8 cellular contexts compared by ENCODE assay signal in the genomic region with DNA sequence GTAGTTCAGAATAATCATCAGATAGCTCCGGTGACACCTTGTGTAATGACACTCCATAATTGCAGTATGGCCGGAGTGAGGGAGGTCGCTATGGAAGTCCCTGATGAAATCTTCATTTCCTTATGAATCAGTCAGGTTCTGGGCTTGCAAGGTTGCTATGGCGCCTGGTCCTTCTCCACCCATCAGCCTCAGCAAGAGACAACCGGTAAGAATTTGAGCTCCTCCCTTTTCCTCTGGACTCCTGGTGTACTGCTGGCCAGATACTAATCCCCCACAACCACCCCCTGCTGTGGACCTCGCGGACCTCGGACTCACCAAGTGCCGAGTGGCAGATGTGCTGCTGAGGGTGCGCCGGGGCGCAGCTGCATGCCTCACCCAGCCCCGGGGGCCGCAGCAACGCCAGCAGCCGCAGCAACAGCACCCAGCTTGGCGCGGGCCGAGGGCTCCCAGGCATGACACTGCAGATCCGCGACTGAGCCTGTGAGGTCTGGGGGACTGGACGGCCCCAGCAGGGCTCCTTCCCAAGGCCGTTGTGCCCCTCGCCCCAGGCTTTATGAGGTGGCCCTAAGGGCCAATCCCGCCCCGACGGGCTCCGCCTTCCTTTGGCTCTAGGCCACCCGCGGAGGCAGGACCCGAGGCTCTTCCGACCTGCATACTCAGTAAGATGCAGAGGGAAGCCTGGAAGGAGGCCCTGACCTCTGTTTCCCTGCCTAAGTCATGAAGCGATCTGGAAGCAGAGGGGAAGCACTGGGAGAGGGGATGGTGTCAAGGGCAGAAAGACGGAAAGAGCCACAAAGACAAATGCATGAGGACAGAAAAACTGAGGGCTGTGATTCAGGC. TPM values are rescaled to one million over a fixed set of nuclear protein-coding genes. Genes with fewer than 3 reads are reported as not detected.
A peak's percentile ranks its signal among the peaks of the same experiment; 100 is the strongest.
DNase-seq lines count a peak whose midpoint lies in the region; ATAC-seq, FAIRE-seq and TF ChIP-seq lines count a peak whose summit lies in the region.

A gene (minus strand): TSS at position 526 of the 840 bp plus-strand sequence. CDS start 72 bp downstream, at position 454.

- TF ChIP-seq CTCF in HFF-Myc (IDR thresholded peaks at IDR 0.05; ENCODE audit: low read depth, low read length, missing control alignments) = no peak
- TF ChIP-seq CTCF in astrocyte of the cerebellum (IDR thresholded peaks at IDR 0.05; ENCODE audit: low read depth, low read length, missing control alignments) = no peak

- H3K36me3 ChIP-seq in iPS-20b (ENCODE audit: insufficient read depth, low read depth, low read length) = 0 out of 2 replicates have a peak, but pooled peaks cover 13% of the 10 kb centered on the region
- H3K36me3 ChIP-seq in small intestine (ENCODE audit: control insufficient read depth in 2 of 2, insufficient read depth in 2 of 2, low read length in 2 of 2) = no peaks in the 10 kb centered on the region

- H3K9me3 ChIP-seq in iPS-20b (ENCODE audit: insufficient read depth, low read depth, low read length) = no peaks in the 10 kb centered on the region
- H3K9me3 ChIP-seq in small intestine (ENCODE audit: control insufficient read depth, low read depth) = no peaks in the 10 kb centered on the region

- H3K27ac ChIP-seq in iPS-20b (ENCODE audit: low read length) (peak within 1 kb of the TSS; percentile 40), small intestine (ENCODE audit: low read depth in 1 of 2, low read length in 1 of 2) (peak within 1 kb of the TSS; percentile 14 to 68)

- WGBS in small intestine, 3 donors = 6 to 15% (median 12%) methylated on average over 34 of the region's 34 CpGs

- in situ Hi-C loops in astrocyte of the cerebellum (cut with HindIII; ENCODE audit: low sequenced_read_pairs) = no loop called here

- peaks cover 25% of the 10 kb centered on the region for H3K4me1 ChIP-seq in iPS-20b (ENCODE audit: insufficient read depth, low read length)
- H3K4me1 ChIP-seq in small intestine (ENCODE audit: control insufficient read depth in 2 of 2, insufficient read depth in 1 of 2, low read depth in 1 of 2, low read length in 1 of 2) = peaks cover 0 to 2% of the 10 kb centered on the region in 2 donors

- H3K27me3 ChIP-seq in iPS-20b (ENCODE audit: insufficient read depth, low read length) = no peaks in the 10 kb centered on the region; the same call in 1 of the 2 replicates
- H3K27me3 ChIP-seq in small intestine (ENCODE audit: control insufficient read depth in 2 of 2, insufficient read depth in 2 of 2, low read length in 2 of 2) = no peaks in the 10 kb centered on the region

- DNase-seq in HFF-Myc (ENCODE audit: extremely low read depth, low read depth) (no peak), astrocyte of the cerebellum (ENCODE audit: low read depth) (no peak), small intestine (peak; percentile 68), activated gamma-delta T cell treated with Interleukin-2 at 50 U/mL for 16 hours (no peak), foreskin melanocyte (no peak)
- DNase-seq in NK-92 treated with Interleukin-12 subunit alpha and Interleukin-12 subunit beta, amount 100 ng/mL, for 24 hours (lab: John Stamatoyannopoulos, UW) = no peak

- ATAC-seq in HG03135 (IDR thresholded peaks at IDR 0.05; ENCODE audit: unreplicated experiment) = no peak

- H3K9ac ChIP-seq in iPS-20b (ENCODE audit: low read depth, low read length) = peak within 1 kb of the TSS; percentile 49; the same call in 1 of the 2 replicates

- no peak for FAIRE-seq in small intestine (lab: Jason Lieb, UNC)

- peak within 1 kb of the TSS; percentile 31 for H3K4me3 ChIP-seq in HFF-Myc (replicated peaks; ENCODE audit: low read depth, low read length)
- peak within 1 kb of the TSS; percentile 27 for H3K4me3 ChIP-seq in astrocyte of the cerebellum (ENCODE audit: low read depth, low read length)
- H3K4me3 ChIP-seq in iPS-20b (ENCODE audit: low read length) = peak within 1 kb of the TSS; percentile 55
- peak within 1 kb of the TSS in 1 of 2 donors; percentile 41 for H3K4me3 ChIP-seq in small intestine (ENCODE audit: low read depth in 1 of 2, low read length in 2 of 2)

RNA-seq across cellular contexts. Expression of the gene that starts here (rescaled TPM):
- 10 to 100 TPM in 1 of 3 donors, 1 to 10 TPM in 1, under 1 TPM in 1; 0.89 to 17.8 (median 3.8) TPM for polyA plus RNA-seq in small intestine
